In the genomic region with DNA sequence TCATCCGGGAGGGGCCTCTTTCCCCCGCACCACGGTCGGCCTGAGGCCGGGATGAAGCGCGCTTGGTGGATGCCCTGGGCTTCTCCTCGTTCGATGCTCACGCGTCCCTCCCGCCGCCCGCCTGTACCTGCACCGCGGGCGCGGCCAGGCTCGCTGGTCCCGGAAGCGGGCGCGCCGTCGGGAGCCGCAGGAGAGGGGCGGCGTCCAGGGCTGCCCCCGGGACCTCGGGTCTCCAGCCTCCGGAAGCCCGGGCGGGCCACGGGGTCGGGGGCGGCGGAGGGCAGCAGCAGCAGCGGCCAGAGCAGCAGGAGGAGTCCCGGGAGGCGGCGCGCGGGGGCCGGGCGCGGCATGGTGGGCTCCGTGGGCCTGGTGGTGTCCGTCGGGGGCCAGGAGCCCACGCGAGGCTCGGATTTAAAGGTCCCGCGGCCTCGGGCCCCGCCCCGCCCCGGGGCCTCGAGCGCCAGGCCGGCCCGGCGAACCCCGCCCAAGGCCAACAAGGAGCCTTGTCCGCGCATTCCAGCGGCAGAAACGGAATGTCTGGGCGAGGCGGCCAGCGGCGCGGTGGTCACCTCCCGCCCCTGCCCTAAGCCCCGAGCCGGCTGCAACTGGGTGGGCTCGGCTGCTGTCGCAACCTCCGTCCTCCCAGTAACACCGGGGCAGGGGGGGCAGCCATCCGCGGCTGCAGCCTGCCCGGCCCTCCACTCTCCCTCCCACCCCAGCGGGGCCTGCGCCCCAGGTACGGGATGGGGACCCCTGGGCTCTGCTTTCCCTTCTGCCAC, we compare ENCODE assay signal across 8 cellular contexts. TPM values are rescaled to one million over a fixed set of nuclear protein-coding genes. Genes with fewer than 3 reads are reported as not detected.
A peak's percentile ranks its signal among the peaks of the same experiment; 100 is the strongest.
DNase-seq lines count a peak whose midpoint lies in the region; ATAC-seq and TF ChIP-seq lines count a peak whose summit lies in the region.

A gene with protein sequence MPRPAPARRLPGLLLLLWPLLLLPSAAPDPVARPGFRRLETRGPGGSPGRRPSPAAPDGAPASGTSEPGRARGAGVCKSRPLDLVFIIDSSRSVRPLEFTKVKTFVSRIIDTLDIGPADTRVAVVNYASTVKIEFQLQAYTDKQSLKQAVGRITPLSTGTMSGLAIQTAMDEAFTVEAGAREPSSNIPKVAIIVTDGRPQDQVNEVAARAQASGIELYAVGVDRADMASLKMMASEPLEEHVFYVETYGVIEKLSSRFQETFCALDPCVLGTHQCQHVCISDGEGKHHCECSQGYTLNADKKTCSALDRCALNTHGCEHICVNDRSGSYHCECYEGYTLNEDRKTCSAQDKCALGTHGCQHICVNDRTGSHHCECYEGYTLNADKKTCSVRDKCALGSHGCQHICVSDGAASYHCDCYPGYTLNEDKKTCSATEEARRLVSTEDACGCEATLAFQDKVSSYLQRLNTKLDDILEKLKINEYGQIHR (minus strand): TSS at position 387 of the 779 bp plus-strand sequence. CDS start 37 bp downstream, at position 350.

- H3K9me2 ChIP-seq in PC-9 (ENCODE audit: insufficient read depth), result no peaks in the 10 kb centered on the region

- peak within 1 kb of the TSS; percentile 96 for H3K18ac ChIP-seq in mesendoderm (ENCODE audit: low read length)

- H4K8ac ChIP-seq in mesendoderm (ENCODE audit: low read depth, low read length), result peak within 1 kb of the TSS; percentile 88

- peak within 1 kb of the TSS; percentile 94 for H2BK5ac ChIP-seq in mesendoderm (ENCODE audit: low read length)

- CTCF ChIA-PET in PC-9 (lab: Charles Lee), result interaction anchor here (0.6 to 0.7 kb wide), 2 partner anchors 56 to 1015 kb away, joined by 5 to 6 read pairs; no protein-coding TSS in a partner anchor

- POLR2A ChIA-PET in PC-9 (lab: Charles Lee; ENCODE audit: unreplicated experiment), result no interaction called here

- peak within 1 kb of the TSS; percentile 66; the same call in 1 of the 2 replicates for H2AFZ ChIP-seq in PC-9

- no peak within 1 kb of the TSS for H3K27ac ChIP-seq in PC-9
- H3K27ac ChIP-seq in mesendoderm (ENCODE audit: low read depth, low read length), result peak within 1 kb of the TSS; percentile 93
- peak within 1 kb of the TSS; percentile 54 to 70 (median 66) for H3K27ac ChIP-seq in upper lobe of left lung

- TF ChIP-seq EP300 in upper lobe of left lung (IDR thresholded peaks at IDR 0.05), result no peak

- no TSS peak for BruUV-seq in PC-9 (replicated peaks; lab: Mats Ljungman, UMichigan)

- peak within 1 kb of the TSS; percentile 48 for H2BK15ac ChIP-seq in mesendoderm (replicated peaks; ENCODE audit: low read depth)

- DNase-seq in GM13976 (ENCODE audit: low spot score) (peak; percentile 59), PC-9 (peak in 1 of 2 experiments; percentile 59), ecto neural progenitor cell (ENCODE audit: low spot score) (peak; percentile 89), mesendoderm (peak; percentile 79), upper lobe of left lung (peak; percentile 55 to 91), cerebellar nuclear complex (lab: John Stamatoyannopoulos, UW) (no peak)

- peak within 1 kb of the TSS; percentile 92 for H2BK120ac ChIP-seq in mesendoderm (ENCODE audit: low read depth, low read length)

- peak within 1 kb of the TSS; percentile 11 for H3K23ac ChIP-seq in mesendoderm (ENCODE audit: low read length)

- H3K4me2 ChIP-seq in PC-9 (peak within 1 kb of the TSS; percentile 81), mesendoderm (ENCODE audit: low read length) (peak within 1 kb of the TSS; percentile 75)

- no CpG with 5 or more reads among the region's 86 CpGs for WGBS in mesendoderm (ENCODE audit: extremely low coverage, insufficient coverage, low lambda C conversion rate)
- WGBS in upper lobe of left lung, 2 donors, result 1 to 10% methylated on average over 21 to 29 of the region's 86 CpGs

- H3K9me3 ChIP-seq in PC-9 (ENCODE audit: insufficient read depth, low read depth) (no peaks in the 10 kb centered on the region), upper lobe of left lung (no peaks in the 10 kb centered on the region)

- peak within 1 kb of the TSS; percentile 78 for H4K5ac ChIP-seq in mesendoderm (ENCODE audit: low read length)

- H4K20me1 ChIP-seq in PC-9 (ENCODE audit: insufficient read depth), result no peaks in the 10 kb centered on the region

- in situ Hi-C loops in GM13976 (cut with MboI; ENCODE audit: low sequenced_read_pairs, unreplicated experiment), result loop anchor here (10.0 kb wide), 1 partner anchor 82 kb away; no protein-coding TSS in a partner anchor

- H2AK5ac ChIP-seq in mesendoderm (ENCODE audit: low read length), result peak within 1 kb of the TSS; percentile 30

- H3K9ac ChIP-seq in mesendoderm (ENCODE audit: low read length), result peak within 1 kb of the TSS; percentile 87

- intact Hi-C loops in PC-9 (cut with micrococcal nuclease; ENCODE audit: unreplicated experiment), result loop anchor here (5.0 kb wide), 1 partner anchor 210 kb away; no protein-coding TSS in a partner anchor

- H3K27me3 ChIP-seq in PC-9 (ENCODE audit: insufficient read depth, low read depth), result peaks cover 9% of the 10 kb centered on the region; the same call in 1 of the 2 replicates
- H3K27me3 ChIP-seq in mesendoderm (ENCODE audit: insufficient read depth, low read length, poor library complexity), result no peaks in the 10 kb centered on the region
- H3K27me3 ChIP-seq in upper lobe of left lung, result peaks cover 0 to 11% (median 1%) of the 10 kb centered on the region in 4 donors

- peaks cover 1% of the 10 kb centered on the region for H3K79me1 ChIP-seq in mesendoderm (ENCODE audit: low read length)

- H3K36me3 ChIP-seq in PC-9 (ENCODE audit: low read depth) (no peaks in the 10 kb centered on the region), mesendoderm (ENCODE audit: control insufficient read depth, insufficient read depth, low read length) (no peaks in the 10 kb centered on the region), upper lobe of left lung (no peaks in the 10 kb centered on the region)

- no peak for TF ChIP-seq POLR2A in upper lobe of left lung (IDR thresholded peaks at IDR 0.05)

- H3K56ac ChIP-seq in mesendoderm (ENCODE audit: low read length), result peak within 1 kb of the TSS; percentile 95

- peak within 1 kb of the TSS; percentile 95 for H3K4ac ChIP-seq in mesendoderm (ENCODE audit: low read depth, low read length)

- H3K4me3 ChIP-seq in PC-9 (peak within 1 kb of the TSS; percentile 51; the same call in 1 of the 2 replicates), mesendoderm (ENCODE audit: low read length) (peak within 1 kb of the TSS; percentile 66), upper lobe of left lung (peak within 1 kb of the TSS; percentile 31 to 66 (median 58))

- TF ChIP-seq CTCF in GM13976 (IDR thresholded peaks at IDR 0.05; ENCODE audit: borderline replicate concordance, control extremely low read depth, extremely low read depth, insufficient read depth, missing control alignments) (no peak), PC-9 (conservative IDR thresholded peaks at IDR 0.05) (no peak), upper lobe of left lung (IDR thresholded peaks at IDR 0.05) (no peak)

- peaks cover 12% of the 10 kb centered on the region; the same call in 1 of the 2 replicates for H3F3A ChIP-seq in PC-9 (ENCODE audit: insufficient read depth, low read depth)

- H3K79me2 ChIP-seq in PC-9 (ENCODE audit: low read depth) (no peaks in the 10 kb centered on the region), mesendoderm (ENCODE audit: control insufficient read depth, insufficient read depth, low read length) (no peaks in the 10 kb centered on the region)

- H3K4me1 ChIP-seq in PC-9 (replicated peaks; ENCODE audit: insufficient read depth) (peaks cover 5% of the 10 kb centered on the region; the same call in 1 of the 2 replicates), mesendoderm (ENCODE audit: control insufficient read depth, low read depth, low read length) (peaks cover 7% of the 10 kb centered on the region), upper lobe of left lung (peaks cover 0 to 18% (median 13%) of the 10 kb centered on the region in 4 donors)

- ATAC-seq in upper lobe of left lung (ENCODE audit: low FRiP score in 2 of 2) (peak; percentile 63 to 93), GM21528 (IDR thresholded peaks at IDR 0.05; ENCODE audit: low FRiP score, unreplicated experiment) (no peak), HG02678 (IDR thresholded peaks at IDR 0.05; ENCODE audit: unreplicated experiment) (no peak)

RNA-seq across cellular contexts. Expression of the gene that starts here (rescaled TPM):
- 1.0 and 1.9 TPM in 2 replicates for total RNA-seq in PC-9 (2021)
- 17.0 TPM for polyA plus RNA-seq in mesendoderm (2013, experiment 1 of 2)
- 17.9 TPM for polyA plus RNA-seq in mesendoderm (2013, experiment 2 of 2)
- 10 to 100 TPM in 2 of 6 donors, 1 to 10 TPM in 4; 1.0 to 17.3 (median 7.8) TPM for total RNA-seq in upper lobe of left lung

Comparison
In these comparisons a context has a peak if more than half of its experiments do, and no peak if none do; other contexts are left out.
1. DNase-seq: peak in GM13976 (single experiment), ecto neural progenitor cell (single experiment), mesendoderm (single experiment) and upper lobe of left lung (2 of 2); none in cerebellar nuclear complex (0 of 2).
2. ATAC-seq: peak in upper lobe of left lung (2 of 2); none in GM21528 (single experiment) and HG02678 (single experiment).
3. Peak in every context shown above with its lines, with median percentiles within 50 percentile points of each other: H3K4me3 ChIP-seq.